9 cellular contexts compared by ENCODE assay signal in genomic region chr10:98041352-98042043, GRCh38. TPM values are rescaled to one million over a fixed set of nuclear protein-coding genes. Genes with fewer than 3 reads are reported as not detected.
DNase-seq lines count a peak whose midpoint lies in the region; ATAC-seq and TF ChIP-seq lines count a peak whose summit lies in the region.
"Had no signal": no experiment of that assay in that cellular context is flagged by ENCODE, and none has a peak within 500 bp of the region (broad histone marks: within the 10 kb centered on the region; RNA-seq: fewer than 3 reads in every experiment).

No MANE protein-coding gene starts in this region.

- H3K4me2 ChIP-seq in H9 (ENCODE audit: insufficient read depth, insufficient read length, low read length) = no peak overlapping the region

- no peak overlapping the region for H3K4me3 Mint-ChIP-seq in H9
- H3K4me3 Mint-ChIP-seq in activated naive CD4-positive, alpha-beta T cell treated with anti-CD3 and anti-CD28 coated beads for 36 hours = no peak overlapping the region
- no peak overlapping the region for H3K4me3 Mint-ChIP-seq in glutamatergic neuron (ENCODE audit: unreplicated experiment)
- H3K4me3 Mint-ChIP-seq: T-helper 17 cell had no signal

- H3T11ph ChIP-seq in H9 (ENCODE audit: low read length) = no peak overlapping the region

- H2AK5ac ChIP-seq in H9 (ENCODE audit: insufficient read length, low read length) = no peak overlapping the region

- H2BK20ac ChIP-seq in H9 (ENCODE audit: low read depth, low read length, poor library complexity, severe bottlenecking) = no peak overlapping the region

- H3K23me2 ChIP-seq in H9 (ENCODE audit: insufficient read length, low read depth, low read length, poor library complexity, severe bottlenecking) = no peaks in the 10 kb centered on the region

- H4K5ac ChIP-seq in H9 (ENCODE audit: insufficient read length, low read depth, low read length) = no peak overlapping the region

- no peak overlapping the region for H3K14ac ChIP-seq in H9 (ENCODE audit: insufficient read depth, low read length)

- H3K27me3 Mint-ChIP-seq in H9 (ENCODE audit: low read depth) (peaks cover 93% of the 10 kb centered on the region), glutamatergic neuron (ENCODE audit: unreplicated experiment) (peaks cover 13% of the 10 kb centered on the region)
- peaks cover 54% of the 10 kb centered on the region for H3K27me3 Mint-ChIP-seq in activated naive CD4-positive, alpha-beta T cell treated with anti-CD3 and anti-CD28 coated beads for 36 hours (ENCODE audit: low read depth)

- peaks cover 4% of the 10 kb centered on the region; the same call in 1 of the 2 replicates for H3K27me3 ChIP-seq in H9 (ENCODE audit: insufficient read depth, low read length)
- peaks cover 51% of the 10 kb centered on the region for H3K27me3 ChIP-seq in NT2/D1 (ENCODE audit: insufficient read depth, insufficient read length)

- no peak overlapping the region for H3K27ac ChIP-seq in H9 (ENCODE audit: insufficient read length, low read depth, low read length)

- in situ Hi-C loops in Caki2 (cut with HindIII; ENCODE audit: low pct_unique_long_range_greater_than_20kb, low sequenced_read_pairs) = no loop called here

- no peak for ATAC-seq in GM19035 (IDR thresholded peaks at IDR 0.05; ENCODE audit: unreplicated experiment)
- no peak for ATAC-seq in GM21423 (IDR thresholded peaks at IDR 0.05; ENCODE audit: unreplicated experiment)
- ATAC-seq: T-helper 17 cell had no signal

- H3K9me3 ChIP-seq in H9 (ENCODE audit: control insufficient read depth, low read depth, low read length) (no peaks in the 10 kb centered on the region), NT2/D1 (ENCODE audit: insufficient read depth, low read length) (no peaks in the 10 kb centered on the region)

- no peak overlapping the region for H3K18ac ChIP-seq in H9 (ENCODE audit: insufficient read length, low read depth, low read length)

- intact Hi-C loops in activated naive CD4-positive, alpha-beta T cell treated with anti-CD3 and anti-CD28 coated beads for 36 hours (cut with micrococcal nuclease) = loop anchor here (1.0 kb wide), 1 partner anchor 127 kb away; no protein-coding TSS in a partner anchor

- H4K8ac ChIP-seq in H9 (replicated peaks; ENCODE audit: insufficient read length, low read depth, low read length) = no peak overlapping the region

- H3K4me1 Mint-ChIP-seq in H9 (peaks cover 10 to 26% of the 10 kb centered on the region in 2 experiments; a peak in 3 of 4 replicates), glutamatergic neuron (ENCODE audit: low read depth, unreplicated experiment) (peaks cover 25% of the 10 kb centered on the region)
- H3K4me1 Mint-ChIP-seq in activated naive CD4-positive, alpha-beta T cell treated with anti-CD3 and anti-CD28 coated beads for 36 hours (ENCODE audit: low read depth) = peaks cover 2% of the 10 kb centered on the region

- CTCF ChIA-PET in activated naive CD4-positive, alpha-beta T cell treated with anti-CD3 and anti-CD28 coated beads for 36 hours (lab: Charles Lee) = interaction anchor here (0.9 to 9.4 kb wide), 26 partner anchors 9 to 267 kb away, joined by 3 to 168 read pairs (median 4); partner anchors contain the start of genes CRTAC1 and R3HCC1L

- H3K9me3 Mint-ChIP-seq in H9 = no peaks in the 10 kb centered on the region; a peak in 2 of 5 replicates
- no peaks in the 10 kb centered on the region for H3K9me3 Mint-ChIP-seq in activated naive CD4-positive, alpha-beta T cell treated with anti-CD3 and anti-CD28 coated beads for 36 hours
- H3K9me3 Mint-ChIP-seq in glutamatergic neuron (ENCODE audit: unreplicated experiment) = peaks cover 13% of the 10 kb centered on the region

- no peak overlapping the region for H3K56ac ChIP-seq in H9 (ENCODE audit: insufficient read length, low read depth, low read length)

- no peaks in the 10 kb centered on the region for H4K20me1 ChIP-seq in H9 (ENCODE audit: control insufficient read depth, insufficient read depth, insufficient read length)

- H3K36me3 Mint-ChIP-seq in H9 (ENCODE audit: insufficient read depth in 1 of 3, low read depth in 3 of 3) (no peaks in the 10 kb centered on the region), glutamatergic neuron (ENCODE audit: unreplicated experiment) (no peaks in the 10 kb centered on the region)
- H3K36me3 Mint-ChIP-seq in activated naive CD4-positive, alpha-beta T cell treated with anti-CD3 and anti-CD28 coated beads for 36 hours (ENCODE audit: low read depth) = no peaks in the 10 kb centered on the region

- no CpG with 5 or more reads among the region's 7 CpGs for WGBS in H9 (ENCODE audit: extremely low coverage, insufficient read length, low lambda C conversion rate)

- no peak overlapping the region for H2BK15ac ChIP-seq in H9 (ENCODE audit: low read depth, low read length)

- H3K4me1 ChIP-seq in H9 (ENCODE audit: insufficient read depth, low read length) (no peaks in the 10 kb centered on the region), NT2/D1 (ENCODE audit: insufficient read depth, insufficient read length) (peaks cover 4% of the 10 kb centered on the region)

- no peak overlapping the region for H3K4me3 ChIP-seq in NT2/D1 (ENCODE audit: insufficient read length, low read depth)

- H3K4ac ChIP-seq in H9 (ENCODE audit: low read depth, low read length) = no peak overlapping the region

- no peaks in the 10 kb centered on the region for H3K79me1 ChIP-seq in H9 (ENCODE audit: insufficient read depth, low read depth, low read length, poor library complexity, severe bottlenecking)

- no peaks in the 10 kb centered on the region for H3K79me2 ChIP-seq in H9 (ENCODE audit: insufficient read depth, low read length)

- TF ChIP-seq CTCF in H9 (conservative IDR thresholded peaks at IDR 0.05) (peak; percentile 87), glutamatergic neuron (IDR thresholded peaks at IDR 0.05; ENCODE audit: partially characterized antibody, unreplicated experiment) (peak; percentile 81)

- H3K27ac Mint-ChIP-seq in H9 = no peak overlapping the region
- no peak overlapping the region for H3K27ac Mint-ChIP-seq in activated naive CD4-positive, alpha-beta T cell treated with anti-CD3 and anti-CD28 coated beads for 36 hours
- H3K27ac Mint-ChIP-seq in glutamatergic neuron (ENCODE audit: unreplicated experiment) = no peak overlapping the region
- H3K27ac Mint-ChIP-seq: T-helper 17 cell had no signal

- no peak overlapping the region for H2BK120ac ChIP-seq in H9 (ENCODE audit: low read depth, low read length, poor library complexity, severe bottlenecking)

- no peak overlapping the region for H2BK5ac ChIP-seq in H9 (ENCODE audit: insufficient read length, low read length)

- H2AFZ ChIP-seq in H9 (ENCODE audit: low read length) = no peak overlapping the region

- no peak overlapping the region for H3K9ac ChIP-seq in H9 (ENCODE audit: extremely low read depth, insufficient read length, low read length)
- no peak overlapping the region for H3K9ac ChIP-seq in NT2/D1 (ENCODE audit: insufficient read length, low read depth)

- H3K23ac ChIP-seq in H9 (ENCODE audit: insufficient read length, low read depth, low read length) = no peak overlapping the region

- H4K91ac ChIP-seq in H9 (ENCODE audit: insufficient read length, low read depth, low read length) = no peak overlapping the region

- H3K36me3 ChIP-seq in NT2/D1 (ENCODE audit: insufficient read depth, insufficient read length, low read length) = no peaks in the 10 kb centered on the region

- DNase-seq in Caki2 (ENCODE audit: low read depth) = peak; percentile 28
- DNase-seq in H9 = peak; percentile 78
- peak; percentile 58 for DNase-seq in NT2/D1 (ENCODE audit: low read depth, low spot score)
- peak; percentile 59 for DNase-seq in activated naive CD4-positive, alpha-beta T cell treated with anti-CD3 and anti-CD28 coated beads for 36 hours
- DNase-seq in glutamatergic neuron = peak; percentile 82
- peak; percentile 13 for DNase-seq in pulmonary artery endothelial cell (ENCODE audit: low read depth, low spot score)

- H2BK12ac ChIP-seq in H9 (ENCODE audit: insufficient read length, low read depth, low read length) = no peak overlapping the region

RNA-seq across cellular contexts. Expression of gene CRTAC1, which starts 11.1 kb away (rescaled TPM):
- not detected in 2 replicates for total RNA-seq in Caki2 (2014; rRNA removed; shearing (Covaris generic); ENCODE audit: low replicate concordance)
- total RNA-seq in H9 (2021) = 0.46 and 0.48 TPM in 2 replicates
- total RNA-seq in activated naive CD4-positive, alpha-beta T cell treated with anti-CD3 and anti-CD28 coated beads for 36 hours = not detected
- total RNA-seq in glutamatergic neuron (ENCODE audit: unreplicated experiment) = 2.5 TPM
- total RNA-seq in pulmonary artery endothelial cell = 2.5 and 4.9 TPM in 2 replicates
- total RNA-seq: T-helper 17 cell had no signal

Comparison
In these comparisons a context has a peak if more than half of its experiments do, and no peak if none do; other contexts are left out.
1. DNase-seq: peak in every context shown above with its lines; median percentile 82 in glutamatergic neuron; 78 in H9; 59 in activated naive CD4-positive, alpha-beta T cell treated with anti-CD3 and anti-CD28 coated beads for 36 hours; 58 in NT2/D1; 28 in Caki2; 13 in pulmonary artery endothelial cell.